19 cellular contexts compared by ENCODE assay signal in genomic region chr2:12732663-12733062, GRCh38. TPM values are rescaled to one million over a fixed set of nuclear protein-coding genes. Genes with fewer than 3 reads are reported as not detected.
A peak's percentile ranks its signal among the peaks of the same experiment; 100 is the strongest.
DNase-seq lines count a peak whose midpoint lies in the region; ATAC-seq, FAIRE-seq and TF ChIP-seq lines count a peak whose summit lies in the region.
"Had no signal": no experiment of that assay in that cellular context is flagged by ENCODE, and none has a peak within 500 bp of the region (broad histone marks: within the 10 kb centered on the region; RNA-seq: fewer than 3 reads in every experiment).

No MANE protein-coding gene starts in this region.

- no peak for TF ChIP-seq CTCF in ascending aorta (IDR thresholded peaks at IDR 0.05)
- no peak for TF ChIP-seq CTCF in kidney (IDR thresholded peaks at IDR 0.05; ENCODE audit: borderline replicate concordance, extremely low read depth, insufficient read depth)
- no peak for TF ChIP-seq CTCF in glutamatergic neuron (IDR thresholded peaks at IDR 0.05; ENCODE audit: partially characterized antibody, unreplicated experiment)

- no peaks in the 10 kb centered on the region for H3K27me3 ChIP-seq in BLaER1
- H3K27me3 ChIP-seq in ascending aorta, result no peaks in the 10 kb centered on the region

- H3K4me3 ChIP-seq in BLaER1 (no peak overlapping the region), ascending aorta (no peak overlapping the region), kidney (ENCODE audit: low read length in 2 of 2) (no peak overlapping the region)
- H3K4me3 ChIP-seq: GM12878 had no signal

- H3K4me1 Mint-ChIP-seq in stimulated activated memory B cell treated with anti-CD40 and anti-IgM and Interleukin-4, amounts not matched to agents 10 μg/mL and 1 μg/mL and 100 μg/mL, for 72 hours, result peaks cover 38% of the 10 kb centered on the region
- H3K4me1 Mint-ChIP-seq in glutamatergic neuron (ENCODE audit: low read depth, unreplicated experiment), result peaks cover 19% of the 10 kb centered on the region
- H3K4me1 Mint-ChIP-seq: mesothelial cell of epicardium had no signal

- H3K4me2 ChIP-seq in BLaER1, result peak overlapping the region; percentile 85; the same call in 1 of the 2 replicates

- H3K4me1 ChIP-seq in BLaER1, result peaks cover 88% of the 10 kb centered on the region
- peaks cover 3 to 19% of the 10 kb centered on the region in 2 donors for H3K4me1 ChIP-seq in ascending aorta
- peaks cover 12 to 59% of the 10 kb centered on the region in 2 donors for H3K4me1 ChIP-seq in kidney (ENCODE audit: control insufficient read depth in 1 of 2, insufficient read depth in 1 of 2, low read depth in 1 of 2, low read length in 2 of 2)
- H3K4me1 ChIP-seq: Caco-2 had no signal

- intact Hi-C loops in ascending aorta (cut with DNase I) (loop anchor here (5.0 kb wide), 1 partner anchor 85 kb away; no protein-coding TSS in a partner anchor), kidney (cut with DNase I) (no loop called here)

- peak overlapping the region; percentile 49 for H3K27ac Mint-ChIP-seq in stimulated activated memory B cell treated with anti-CD40 and anti-IgM and Interleukin-4, amounts not matched to agents 10 μg/mL and 1 μg/mL and 100 μg/mL, for 72 hours
- no peak overlapping the region for H3K27ac Mint-ChIP-seq in glutamatergic neuron (ENCODE audit: unreplicated experiment)
- H3K27ac Mint-ChIP-seq: activated CD4-positive, alpha-beta memory T cell treated with anti-CD3 and anti-CD28 coated beads, Interleukin-2, amount 10 ng/mL, durations not matched to agents 7 days and 5 days; activated T-helper 1 cell treated with anti-CD3 and anti-CD28 coated beads, Interleukin-12 subunit alpha, Interleukin-12 subunit beta, Interleukin-2, Interleukin-4 antibody, amounts not matched to agents 30 ng/mL and 10 ng/mL and 1 ng/mL, durations not matched to agents 14 hours and 24 hours and 36 hours; mesothelial cell of epicardium had no signal

- H3K36me3 Mint-ChIP-seq in stimulated activated memory B cell treated with anti-CD40 and anti-IgM and Interleukin-4, amounts not matched to agents 10 μg/mL and 1 μg/mL and 100 μg/mL, for 72 hours, result peaks cover 13% of the 10 kb centered on the region
- H3K36me3 Mint-ChIP-seq in glutamatergic neuron (ENCODE audit: unreplicated experiment), result peaks cover 21% of the 10 kb centered on the region

- H3K27ac ChIP-seq in BLaER1 (no peak overlapping the region), ascending aorta (peak overlapping the region; percentile 59 to 62), kidney (ENCODE audit: low read depth in 2 of 2, low read length in 2 of 2) (peak overlapping the region; percentile 28 to 61)

- no peak overlapping the region for H3K4me3 Mint-ChIP-seq in stimulated activated memory B cell treated with anti-CD40 and anti-IgM and Interleukin-4, amounts not matched to agents 10 μg/mL and 1 μg/mL and 100 μg/mL, for 72 hours
- no peak overlapping the region for H3K4me3 Mint-ChIP-seq in glutamatergic neuron (ENCODE audit: unreplicated experiment)
- H3K4me3 Mint-ChIP-seq: activated CD4-positive, alpha-beta memory T cell treated with anti-CD3 and anti-CD28 coated beads, Interleukin-2, amount 10 ng/mL, durations not matched to agents 7 days and 5 days; activated T-helper 1 cell treated with anti-CD3 and anti-CD28 coated beads, Interleukin-12 subunit alpha, Interleukin-12 subunit beta, Interleukin-2, Interleukin-4 antibody, amounts not matched to agents 30 ng/mL and 10 ng/mL and 1 ng/mL, durations not matched to agents 14 hours and 24 hours and 36 hours; mesothelial cell of epicardium had no signal

- H3K9ac ChIP-seq in BLaER1, result no peak overlapping the region
- H3K9ac ChIP-seq in kidney (ENCODE audit: low read length in 2 of 2), result no peak overlapping the region

- H3K27me3 Mint-ChIP-seq in stimulated activated memory B cell treated with anti-CD40 and anti-IgM and Interleukin-4, amounts not matched to agents 10 μg/mL and 1 μg/mL and 100 μg/mL, for 72 hours, result no peaks in the 10 kb centered on the region
- H3K27me3 Mint-ChIP-seq in glutamatergic neuron (ENCODE audit: unreplicated experiment), result peaks cover 2% of the 10 kb centered on the region
- H3K27me3 Mint-ChIP-seq: activated CD4-positive, alpha-beta memory T cell treated with anti-CD3 and anti-CD28 coated beads, Interleukin-2, amount 10 ng/mL, durations not matched to agents 7 days and 5 days had no signal

- no peak for FAIRE-seq in kidney (lab: Jason Lieb, UNC)
- FAIRE-seq: colon, endothelial cell of umbilical vein, frontal cortex, GM12878 had no signal

- H4K20me1 ChIP-seq in BLaER1, result peaks cover 100% of the 10 kb centered on the region

- H3K9me3 Mint-ChIP-seq in stimulated activated memory B cell treated with anti-CD40 and anti-IgM and Interleukin-4, amounts not matched to agents 10 μg/mL and 1 μg/mL and 100 μg/mL, for 72 hours, result no peaks in the 10 kb centered on the region
- H3K9me3 Mint-ChIP-seq in glutamatergic neuron (ENCODE audit: unreplicated experiment), result peaks cover 9% of the 10 kb centered on the region
- H3K9me3 Mint-ChIP-seq: activated CD4-positive, alpha-beta memory T cell treated with anti-CD3 and anti-CD28 coated beads, Interleukin-2, amount 10 ng/mL, durations not matched to agents 7 days and 5 days; activated T-helper 1 cell treated with anti-CD3 and anti-CD28 coated beads, Interleukin-12 subunit alpha, Interleukin-12 subunit beta, Interleukin-2, Interleukin-4 antibody, amounts not matched to agents 30 ng/mL and 10 ng/mL and 1 ng/mL, durations not matched to agents 14 hours and 24 hours and 36 hours; mesothelial cell of epicardium had no signal

- H3K9me3 ChIP-seq in BLaER1 (no peaks in the 10 kb centered on the region), ascending aorta (no peaks in the 10 kb centered on the region), kidney (ENCODE audit: control insufficient read depth in 1 of 2, low read length in 2 of 2) (no peaks in the 10 kb centered on the region)
- H3K9me3 ChIP-seq: Caco-2 had no signal

- ATAC-seq in stimulated activated memory B cell treated with anti-CD40 and anti-IgM and Interleukin-4, amounts not matched to agents 10 μg/mL and 1 μg/mL and 100 μg/mL, for 72 hours, result no peak
- ATAC-seq in HG03175 (IDR thresholded peaks at IDR 0.05; ENCODE audit: unreplicated experiment), result no peak
- ATAC-seq: GM12878 had no signal

- H3K36me3 ChIP-seq in BLaER1, result peaks cover 100% of the 10 kb centered on the region
- peaks cover 16 to 52% of the 10 kb centered on the region in 2 donors for H3K36me3 ChIP-seq in ascending aorta
- H3K36me3 ChIP-seq in kidney (ENCODE audit: control insufficient read depth in 1 of 2, insufficient read depth in 2 of 2, low read length in 2 of 2), result peaks cover 16 to 21% of the 10 kb centered on the region in 2 donors

- DNase-seq in ascending aorta (ENCODE audit: low spot score in 2 of 2), result no peak
- peak; percentile 83 for DNase-seq in kidney
- no peak for DNase-seq in glutamatergic neuron
- DNase-seq in mucosa of gallbladder (ENCODE audit: low spot score), result no peak
- DNase-seq in cerebellum (ENCODE audit: low spot score), result no peak
- DNase-seq: activated CD4-positive, alpha-beta memory T cell treated with anti-CD3 and anti-CD28 coated beads, Interleukin-2, amount 10 ng/mL, durations not matched to agents 7 days and 5 days; amniotic stem cell; Caco-2; NCI-H2029 treated with DMSO at 0.1 percent for 48 hours; stimulated activated CD4-positive, alpha-beta T cell treated with anti-CD3 and anti-CD28 coated beads, Interleukin-4, amount 100 ng/mL, for 1 hour had no signal

RNA-seq across cellular contexts. Expression of gene TRIB2, which starts 15.9 kb away (rescaled TPM):
- 55.6 TPM for total RNA-seq in ascending aorta
- 69.2 TPM for total RNA-seq in kidney
- polyA plus RNA-seq in kidney (ENCODE audit: insufficient read depth, low read depth, low replicate concordance), result 29.6 TPM
- 131 TPM for total RNA-seq in glutamatergic neuron (ENCODE audit: unreplicated experiment)
- 29.1 TPM for total RNA-seq in mucosa of gallbladder
- total RNA-seq in cerebellum, result 146 TPM
